Comparison of ENCODE assay signal across 8 cellular contexts in the genomic region with DNA sequence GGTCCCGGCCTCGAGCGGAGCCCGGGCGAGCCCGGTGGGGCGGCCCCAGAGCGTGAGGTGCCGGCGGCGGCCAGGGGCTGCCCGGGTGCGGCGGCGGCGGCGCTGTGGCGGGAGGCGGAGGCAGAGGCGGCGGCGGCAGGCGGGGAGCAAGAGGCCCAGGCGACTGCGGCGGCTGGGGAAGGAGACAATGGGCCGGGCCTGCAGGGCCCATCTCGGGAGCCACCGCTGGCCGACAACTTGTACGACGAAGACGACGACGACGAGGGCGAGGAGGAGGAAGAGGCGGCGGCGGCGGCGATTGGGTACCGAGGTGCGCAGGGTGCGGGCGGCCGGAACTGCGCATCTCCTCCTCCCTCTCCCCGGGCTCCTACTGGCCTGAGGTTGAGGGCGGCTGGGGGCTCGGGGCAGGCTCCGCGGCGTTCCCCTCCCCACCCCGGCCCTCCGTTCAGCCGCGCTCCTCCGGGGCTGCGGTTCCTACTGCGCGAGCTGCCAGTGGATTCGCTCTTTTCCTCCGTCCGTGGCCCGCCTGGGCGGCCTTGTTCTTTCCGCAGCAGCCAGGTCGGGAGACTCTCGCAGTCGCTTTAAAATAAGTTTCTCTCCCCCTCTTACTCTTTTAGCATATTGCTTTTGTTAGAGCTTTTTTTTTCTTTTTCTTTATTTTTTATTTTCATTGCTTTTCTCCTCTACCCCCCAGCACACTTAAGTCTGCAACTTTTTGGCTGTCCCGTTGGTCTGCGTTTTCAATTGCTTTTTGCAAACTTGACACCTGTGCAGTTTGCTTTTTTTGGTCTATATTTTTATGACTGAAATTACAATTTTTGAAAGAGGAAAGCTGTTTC. TPM values are rescaled to one million over a fixed set of nuclear protein-coding genes. Genes with fewer than 3 reads are reported as not detected.
DNase-seq lines count a peak whose midpoint lies in the region; ATAC-seq and TF ChIP-seq lines count a peak whose summit lies in the region.

No MANE protein-coding gene starts in this region.

- DNase-seq in DMS53 (lab: John Stamatoyannopoulos, UW) (peak; percentile 89), RWPE1 (ENCODE audit: low spot score) (peak; percentile 70), fibroblast of pulmonary artery (ENCODE audit: low read depth) (peak; percentile 73), natural killer cell (peak; percentile 70)
- DNase-seq in Jurkat, Clone E6-1 (ENCODE audit: low read depth, low spot score): peak; percentile 40
- DNase-seq in activated T-helper 9 cell treated with anti-CD3 and anti-CD28 coated beads, Interleukin-2, amount 50 U/mL, for 16 hours (ENCODE audit: low read depth): peak; percentile 67
- peak; percentile 70 for DNase-seq in stimulated activated naive B cell treated with anti-CD40 and anti-IgM and Interleukin-4, amounts not matched to agents 10 μg/mL and 1 μg/mL and 100 μg/mL, for 72 hours

- intact Hi-C loops in natural killer cell (cut with micrococcal nuclease): loop anchor here (1.0 to 5.0 kb wide), 3 partner anchors 30 to 447 kb away; a partner anchor contains a TSS

- peaks cover 41 to 46% of the 10 kb centered on the region in 2 donors for H3K4me1 Mint-ChIP-seq in natural killer cell
- peaks cover 6 to 20% of the 10 kb centered on the region in 2 donors for H3K4me1 Mint-ChIP-seq in stimulated activated naive B cell treated with anti-CD40 and anti-IgM and Interleukin-4, amounts not matched to agents 10 μg/mL and 1 μg/mL and 100 μg/mL, for 72 hours

- CTCF ChIA-PET in RWPE1 (lab: Yijun Ruan, JAX): interaction anchor here (0.6 kb wide), 2 partner anchors 18 to 1010 kb away, joined by 3 read pairs; no protein-coding TSS in a partner anchor

- peak overlapping the region; percentile 97 for H3K27ac ChIP-seq in RWPE1

- H3K4me3 Mint-ChIP-seq in natural killer cell: peak overlapping the region; percentile 98
- H3K4me3 Mint-ChIP-seq in stimulated activated naive B cell treated with anti-CD40 and anti-IgM and Interleukin-4, amounts not matched to agents 10 μg/mL and 1 μg/mL and 100 μg/mL, for 72 hours: peak overlapping the region; percentile 79 to 91

- POLR2A ChIA-PET in RWPE1 (lab: Yijun Ruan, JAX; ENCODE audit: low non-redundant PET): interaction anchor here (0.6 kb wide), 1 partner anchor 67 kb away, joined by 4 read pairs; no protein-coding TSS in a partner anchor

- peak overlapping the region; percentile 95 for H3K27ac Mint-ChIP-seq in natural killer cell
- peak overlapping the region; percentile 94 for H3K27ac Mint-ChIP-seq in stimulated activated naive B cell treated with anti-CD40 and anti-IgM and Interleukin-4, amounts not matched to agents 10 μg/mL and 1 μg/mL and 100 μg/mL, for 72 hours

- H3K27me3 Mint-ChIP-seq in natural killer cell (ENCODE audit: low read depth in 2 of 2): no peaks in the 10 kb centered on the region
- no peaks in the 10 kb centered on the region for H3K27me3 Mint-ChIP-seq in stimulated activated naive B cell treated with anti-CD40 and anti-IgM and Interleukin-4, amounts not matched to agents 10 μg/mL and 1 μg/mL and 100 μg/mL, for 72 hours

- ATAC-seq in GM21723 (IDR thresholded peaks at IDR 0.05; ENCODE audit: unreplicated experiment) (peak; percentile 72), natural killer cell (peak; percentile 64 to 82 (median 69))
- ATAC-seq in stimulated activated naive B cell treated with anti-CD40 and anti-IgM and Interleukin-4, amounts not matched to agents 10 μg/mL and 1 μg/mL and 100 μg/mL, for 72 hours (replicated peaks): peak; percentile 74 to 76

- peak overlapping the region; percentile 77 for H3K4me3 ChIP-seq in Jurkat, Clone E6-1 (ENCODE audit: low read length)
- H3K4me3 ChIP-seq in fibroblast of pulmonary artery (replicated peaks; ENCODE audit: low read depth, low read length): peak overlapping the region; percentile 84

- H3K36me3 Mint-ChIP-seq in natural killer cell: peaks cover 12% of the 10 kb centered on the region
- peaks cover 18 to 19% of the 10 kb centered on the region in 2 donors for H3K36me3 Mint-ChIP-seq in stimulated activated naive B cell treated with anti-CD40 and anti-IgM and Interleukin-4, amounts not matched to agents 10 μg/mL and 1 μg/mL and 100 μg/mL, for 72 hours

- H3K9me3 Mint-ChIP-seq in natural killer cell: no peaks in the 10 kb centered on the region
- H3K9me3 Mint-ChIP-seq in stimulated activated naive B cell treated with anti-CD40 and anti-IgM and Interleukin-4, amounts not matched to agents 10 μg/mL and 1 μg/mL and 100 μg/mL, for 72 hours: no peaks in the 10 kb centered on the region

- TF ChIP-seq CTCF in RWPE1 (conservative IDR thresholded peaks at IDR 0.05; ENCODE audit: low read depth): 0 out of 2 replicates have a peak, but pooled peaks have one; percentile 9
- TF ChIP-seq CTCF in fibroblast of pulmonary artery (IDR thresholded peaks at IDR 0.05; ENCODE audit: low read length, missing control alignments): no peak
- TF ChIP-seq CTCF in natural killer cell (IDR thresholded peaks at IDR 0.05): no peak

RNA-seq across cellular contexts. Expression of a gene that starts 0.6 kb away (rescaled TPM):
- polyA plus RNA-seq in Jurkat, Clone E6-1 (2012; ENCODE audit: insufficient read depth, insufficient read length): 13.9 TPM
- 10 to 100 TPM; 38.2 to 51.0 (median 48.2) TPM for total RNA-seq in natural killer cell

RNA-seq across cellular contexts. Expression of a gene that starts 47.1 kb away (rescaled TPM):
- 3.2 TPM for polyA plus RNA-seq in Jurkat, Clone E6-1 (2012; ENCODE audit: insufficient read depth, insufficient read length)
- total RNA-seq in natural killer cell: not detected

Comparison
In these comparisons a context has a peak if more than half of its experiments do, and no peak if none do; other contexts are left out.
1. Peak in every context shown above with its lines: DNase-seq, ATAC-seq, H3K4me3 ChIP-seq and H3K27ac ChIP-seq.